12 cellular contexts compared by ENCODE assay signal in genomic region chr1:6450486-6450885, GRCh38. TPM values are rescaled to one million over a fixed set of nuclear protein-coding genes. Genes with fewer than 3 reads are reported as not detected.
DNase-seq lines count a peak whose midpoint lies in the region; ATAC-seq, FAIRE-seq and TF ChIP-seq lines count a peak whose summit lies in the region.
"Not testable (repeated sequence)": the region's sequence is repeated elsewhere in the genome, so short reads cannot be mapped to it uniquely, and the experiment has no call there.
"Had no signal": no experiment of that assay in that cellular context is flagged by ENCODE, and none has a peak within 500 bp of the region (broad histone marks: within the 10 kb centered on the region; RNA-seq: fewer than 3 reads in every experiment).

No MANE protein-coding gene starts in this region.

- CTCF ChIA-PET in HepG2 (lab: Yijun Ruan, JAX; ENCODE audit: low intra/inter-chr PET ratio, low total read pairs), result not testable (repeated sequence)

- H3K27me3 ChIP-seq in colonic mucosa (peaks cover 25% of the 10 kb centered on the region), transverse colon (peaks cover 90% of the 10 kb centered on the region)
- not testable (repeated sequence) for H3K27me3 ChIP-seq in HepG2 (ENCODE audit: control insufficient read depth in 1 of 2, insufficient read depth in 2 of 2, low read length in 2 of 2); mucosa of rectum (ENCODE audit: control insufficient read depth in 2 of 2, insufficient read depth in 2 of 2, low read length in 2 of 2)

- TF ChIP-seq CTCF in colonic mucosa (IDR thresholded peaks at IDR 0.05); HepG2 (CRISPR knock-in tag; IDR thresholded peaks at IDR 0.05); nephron progenitor cell (IDR thresholded peaks at IDR 0.05); progenitor cell of endocrine pancreas (IDR thresholded peaks at IDR 0.05; ENCODE audit: unreplicated experiment): not testable (repeated sequence)
- TF ChIP-seq CTCF in transverse colon (IDR thresholded peaks at IDR 0.05), result peak in 2 of 5 experiments; percentile 21 to 35

- H3K4me2 ChIP-seq in HepG2 (ENCODE audit: low read depth, low read length), result peak overlapping the region; percentile 99

- H3K4me1 Mint-ChIP-seq in nephron progenitor cell, result peaks cover 38% of the 10 kb centered on the region
- peaks cover 19% of the 10 kb centered on the region for H3K4me1 Mint-ChIP-seq in progenitor cell of endocrine pancreas (ENCODE audit: low read depth)

- not testable (repeated sequence) for H3K9ac ChIP-seq in colonic mucosa (ENCODE audit: low read depth in 2 of 2, low read length in 2 of 2)
- H3K9ac ChIP-seq in HepG2 (ENCODE audit: insufficient read depth, low read depth, low read length) (peak overlapping the region; percentile 85), mucosa of rectum (ENCODE audit: low read depth in 1 of 2, low read length in 2 of 2) (peak overlapping the region in 1 of 2 donors; percentile 30)

- peak overlapping the region; percentile 64 for H3K4me3 Mint-ChIP-seq in nephron progenitor cell
- peak overlapping the region; percentile 54 for H3K4me3 Mint-ChIP-seq in progenitor cell of endocrine pancreas (ENCODE audit: low read depth)

- H3K4me3 ChIP-seq in colonic mucosa, transverse colon: not testable (repeated sequence)
- peak overlapping the region; percentile 63 to 78 (median 77) for H3K4me3 ChIP-seq in HepG2 (replicated peaks in 1 of 3; ENCODE audit: insufficient read depth in 1 of 3, low read depth in 2 of 3, low read length in 3 of 3)
- H3K4me3 ChIP-seq in mucosa of rectum (ENCODE audit: low read length in 2 of 2), result peak overlapping the region; percentile 17 to 44

- H3K27ac Mint-ChIP-seq in nephron progenitor cell, progenitor cell of endocrine pancreas: not testable (repeated sequence)

- POLR2A ChIA-PET in HepG2 (lab: Yijun Ruan, JAX), result interaction anchor here (0.7 to 2.5 kb wide), 10 partner anchors 9 to 154 kb away, joined by 3 to 10 read pairs (median 4); no protein-coding TSS in a partner anchor

- intact Hi-C loops in colonic mucosa (cut with DNase I); HepG2 (cut with micrococcal nuclease; ENCODE audit: unreplicated experiment); transverse colon (cut with DNase I; ENCODE audit: low total_unique reads): not testable (repeated sequence)

- in situ Hi-C loops in HepG2 (cut with HindIII; ENCODE audit: extremely low pct_ligation_motif_present, low pct_unique_long_range_greater_than_20kb); transverse colon (cut with MboI; ENCODE audit: low pct_ligation_motif_present in 1 of 4, low pct_unique_long_range_greater_than_20kb in 1 of 4, low sequenced_read_pairs in 3 of 4): not testable (repeated sequence)

- H4K20me1 ChIP-seq in HepG2 (ENCODE audit: insufficient read depth, low read length), result not testable (repeated sequence)

- TF ChIP-seq POLR2A in HepG2 (IDR thresholded peaks at IDR 0.05; ENCODE audit: insufficient read depth in 1 of 2, low read depth in 2 of 2, low read length in 2 of 2); transverse colon (IDR thresholded peaks at IDR 0.05): not testable (repeated sequence)

- not testable (repeated sequence) for FAIRE-seq in HepG2 (lab: Jason Lieb, UNC)

- not testable (repeated sequence) for H3K9me3 Mint-ChIP-seq in nephron progenitor cell; progenitor cell of endocrine pancreas (ENCODE audit: low read depth)

- H2AFZ ChIP-seq in HepG2 (ENCODE audit: low read length), result not testable (repeated sequence)

- DNase-seq in NCI-H526 (lab: John Stamatoyannopoulos, UW), result peak; percentile 88 to 93
- DNase-seq in colonic mucosa; nephron progenitor cell; progenitor cell of endocrine pancreas (ENCODE audit: low spot score, unreplicated experiment); transverse colon: not testable (repeated sequence)
- peak; percentile 20 for DNase-seq in HepG2 (ENCODE audit: low spot score)

- not testable (repeated sequence) for H3K9me3 ChIP-seq in colonic mucosa; HepG2 (ENCODE audit: low read length); mucosa of rectum (ENCODE audit: control insufficient read depth in 2 of 2, low read length in 2 of 2); transverse colon

- not testable (repeated sequence) for H3K36me3 Mint-ChIP-seq in nephron progenitor cell (ENCODE audit: low read depth); progenitor cell of endocrine pancreas (ENCODE audit: insufficient read depth)

- TF ChIP-seq RAD21 in HepG2 (CRISPR knock-in tag; IDR thresholded peaks at IDR 0.05), result not testable (repeated sequence)

- BruUV-seq in HepG2 (replicated peaks; lab: Mats Ljungman, UMichigan), result not testable (repeated sequence)

- not testable (repeated sequence) for TF ChIP-seq EP300 in HepG2 (IDR thresholded peaks at IDR 0.05; ENCODE audit: low read depth in 2 of 2, low read length in 2 of 2); HepG2 (CRISPR knock-in tag; IDR thresholded peaks at IDR 0.05; ENCODE audit: borderline replicate concordance); transverse colon (IDR thresholded peaks at IDR 0.05; ENCODE audit: low read depth)

- not testable (repeated sequence) for H3K4me1 ChIP-seq in colonic mucosa
- H3K4me1 ChIP-seq in HepG2 (ENCODE audit: insufficient read depth, low read length) (peaks cover 39% of the 10 kb centered on the region), mucosa of rectum (ENCODE audit: control insufficient read depth in 2 of 2, insufficient read depth in 2 of 2, low read length in 2 of 2) (peaks cover 14 to 36% of the 10 kb centered on the region in 2 donors), transverse colon (peaks cover 10 to 57% (median 43%) of the 10 kb centered on the region in 4 donors)

- peak overlapping the region; percentile 70 for H3K27ac ChIP-seq in colonic mucosa
- H3K27ac ChIP-seq in HepG2 (ENCODE audit: extremely low read length, insufficient read depth, low read length), result peak overlapping the region; percentile 91
- H3K27ac ChIP-seq in mucosa of rectum (ENCODE audit: low read depth in 2 of 2, low read length in 2 of 2), result peak overlapping the region; percentile 57 to 80
- H3K27ac ChIP-seq in transverse colon, result peak overlapping the region; percentile 75 to 84 (median 79)

- peaks cover 27% of the 10 kb centered on the region for H3K79me2 ChIP-seq in HepG2 (ENCODE audit: insufficient read depth, low read length)

- H3K36me3 ChIP-seq in colonic mucosa; HepG2 (replicated peaks in 1 of 2; ENCODE audit: control insufficient read depth in 1 of 2, insufficient read depth in 2 of 2, low read length in 2 of 2); mucosa of rectum (ENCODE audit: control insufficient read depth in 2 of 2, insufficient read depth in 2 of 2, low read length in 2 of 2); transverse colon: not testable (repeated sequence)

- not testable (repeated sequence) for ATAC-seq in HepG2

- WGBS in HepG2 (ENCODE audit: low lambda C conversion rate), result 15% methylated on average over 10 of the region's 10 CpGs
- 25 to 31% methylated on average over 4 to 10 of the region's 10 CpGs for WGBS in transverse colon (ENCODE audit: low coverage in 1 of 2), 2 donors

- H3K27me3 Mint-ChIP-seq in nephron progenitor cell (ENCODE audit: low read depth, poor library complexity) (peaks cover 40% of the 10 kb centered on the region), progenitor cell of endocrine pancreas (peaks cover 10% of the 10 kb centered on the region)

RNA-seq across cellular contexts. Expression of gene TNFRSF25, which starts 15.5 kb away (rescaled TPM):
- 10 to 100 TPM; 33.1 to 87.1 TPM for total RNA-seq in colonic mucosa
- total RNA-seq in HepG2 (2016; rRNA removed; fragmentation: Illumina TruSeq; extraction: Trizol), result 0.55 and 1.5 TPM in 2 replicates
- 0.40 and 0.44 TPM in 2 replicates for total RNA-seq in HepG2 (2016; cell fraction: cytosol; rRNA removed; fragmentation: Illumina TruSeq; extraction: Trizol; ENCODE audit: low read depth)
- 0.13 and 0.97 TPM in 2 replicates for total RNA-seq in HepG2 (2016; cell fraction: insoluble cytoplasmic fraction; rRNA removed; fragmentation: Illumina TruSeq; extraction: Trizol)
- 0.34 and 0.37 TPM in 2 replicates for total RNA-seq in HepG2 (2016; cell fraction: membrane; rRNA removed; fragmentation: Illumina TruSeq; extraction: Trizol)
- 1.5 and 1.6 TPM in 2 replicates for total RNA-seq in HepG2 (2016; cell fraction: nucleus; rRNA removed; fragmentation: Illumina TruSeq; extraction: Trizol)
- 1.4 and 1.6 TPM in 2 replicates for polyA plus RNA-seq in HepG2 (2011; rRNA removed)
- 0.47 and 0.64 TPM in 2 replicates for polyA plus RNA-seq in HepG2 (2011; cell fraction: cytosol; rRNA removed)
- polyA plus RNA-seq in HepG2 (2011; cell fraction: nucleus; rRNA removed), result 18.5 and 21.8 TPM in 2 replicates
- 3.9 and 4.6 TPM in 2 replicates for polyA plus RNA-seq in HepG2 (2012)
- polyA plus RNA-seq in HepG2 (2016; cell fraction: cytosol; fragmentation: Illumina TruSeq; extraction: Trizol; ENCODE audit: low read depth), result 0.43 TPM in 1 of 2 replicates, not detected in the other
- 0.17 and 0.44 TPM in 2 replicates for polyA plus RNA-seq in HepG2 (2016; cell fraction: insoluble cytoplasmic fraction; fragmentation: Illumina TruSeq; extraction: Trizol; ENCODE audit: low read depth)
- 0.17 TPM in 1 of 2 replicates, not detected in the other for polyA plus RNA-seq in HepG2 (2016; cell fraction: membrane; fragmentation: Illumina TruSeq; extraction: Trizol; ENCODE audit: low read depth)
- 5.2 and 7.0 TPM in 2 replicates for polyA plus RNA-seq in HepG2 (2016; cell fraction: nucleus; fragmentation: Illumina TruSeq; extraction: Trizol; ENCODE audit: insufficient read depth, low read depth)
- 0.68 and 1.8 TPM in 2 replicates for polyA minus RNA-seq in HepG2 (2011; rRNA and poly(A)+ RNA removed; ENCODE audit: low replicate concordance)
- not detected in 2 replicates for polyA minus RNA-seq in HepG2 (2011; cell fraction: cytosol; rRNA and poly(A)+ RNA removed)
- polyA minus RNA-seq in HepG2 (2011; cell fraction: nucleus; rRNA and poly(A)+ RNA removed), result 1.3 and 1.9 TPM in 2 replicates
- total RNA-seq in progenitor cell of endocrine pancreas, result 68.3 and 68.9 TPM in 2 replicates
- total RNA-seq in transverse colon, result 10 to 100 TPM; 38.9 to 55.3 (median 45.0) TPM

RNA-seq across cellular contexts. Expression of gene ESPN, which starts 25.9 kb away (rescaled TPM):
- total RNA-seq in colonic mucosa (10 to 100 TPM; 74.3 to 98.0 TPM), HepG2 (2016; rRNA removed; fragmentation: Illumina TruSeq; extraction: Trizol) (38.5 and 48.6 TPM in 2 replicates), progenitor cell of endocrine pancreas (49.5 and 54.0 TPM in 2 replicates), transverse colon (100 to 1,000 TPM in 3 of 4 donors, 10 to 100 TPM in 1; 40.2 to 368 (median 157) TPM)
- total RNA-seq in HepG2 (2016; cell fraction: cytosol; rRNA removed; fragmentation: Illumina TruSeq; extraction: Trizol; ENCODE audit: low read depth), result 15.9 and 20.3 TPM in 2 replicates
- total RNA-seq in HepG2 (2016; cell fraction: insoluble cytoplasmic fraction; rRNA removed; fragmentation: Illumina TruSeq; extraction: Trizol), result 39.4 and 50.9 TPM in 2 replicates
- total RNA-seq in HepG2 (2016; cell fraction: membrane; rRNA removed; fragmentation: Illumina TruSeq; extraction: Trizol), result 30.5 and 39.8 TPM in 2 replicates
- total RNA-seq in HepG2 (2016; cell fraction: nucleus; rRNA removed; fragmentation: Illumina TruSeq; extraction: Trizol), result 25.3 and 27.5 TPM in 2 replicates
- polyA plus RNA-seq in HepG2 (2011; rRNA removed), result 54.2 and 70.4 TPM in 2 replicates
- polyA plus RNA-seq in HepG2 (2011; cell fraction: cytosol; rRNA removed), result 65.1 and 100 TPM in 2 replicates
- polyA plus RNA-seq in HepG2 (2011; cell fraction: nucleus; rRNA removed), result 169 and 184 TPM in 2 replicates
- 112 and 113 TPM in 2 replicates for polyA plus RNA-seq in HepG2 (2012)
- 30.4 and 34.2 TPM in 2 replicates for polyA plus RNA-seq in HepG2 (2016; cell fraction: cytosol; fragmentation: Illumina TruSeq; extraction: Trizol; ENCODE audit: low read depth)
- polyA plus RNA-seq in HepG2 (2016; cell fraction: insoluble cytoplasmic fraction; fragmentation: Illumina TruSeq; extraction: Trizol; ENCODE audit: low read depth), result 72.8 and 91.0 TPM in 2 replicates
- 46.8 and 50.8 TPM in 2 replicates for polyA plus RNA-seq in HepG2 (2016; cell fraction: membrane; fragmentation: Illumina TruSeq; extraction: Trizol; ENCODE audit: low read depth)
- 64.4 and 66.2 TPM in 2 replicates for polyA plus RNA-seq in HepG2 (2016; cell fraction: nucleus; fragmentation: Illumina TruSeq; extraction: Trizol; ENCODE audit: insufficient read depth, low read depth)
- 1.7 and 92.7 TPM in 2 replicates for polyA minus RNA-seq in HepG2 (2011; rRNA and poly(A)+ RNA removed; ENCODE audit: low replicate concordance)
- 102 and 107 TPM in 2 replicates for polyA minus RNA-seq in HepG2 (2011; cell fraction: cytosol; rRNA and poly(A)+ RNA removed)
- 35.1 and 39.9 TPM in 2 replicates for polyA minus RNA-seq in HepG2 (2011; cell fraction: nucleus; rRNA and poly(A)+ RNA removed)
- total RNA-seq: A172, A673, GM23248 had no signal
- polyA plus RNA-seq: BJ, GM23248 had no signal

RNA-seq across cellular contexts. Expression of gene HES2, which starts 30.8 kb away (rescaled TPM):
- total RNA-seq in colonic mucosa (10 to 100 TPM; 14.2 to 24.0 TPM), HepG2 (2016; rRNA removed; fragmentation: Illumina TruSeq; extraction: Trizol) (0.10 and 0.11 TPM in 2 replicates), progenitor cell of endocrine pancreas (0.07 and 0.12 TPM in 2 replicates), transverse colon (10 to 100 TPM; 10.5 to 38.8 (median 25.4) TPM)
- total RNA-seq in HepG2 (2016; cell fraction: cytosol; rRNA removed; fragmentation: Illumina TruSeq; extraction: Trizol; ENCODE audit: low read depth), result 0.30 TPM in 1 of 2 replicates, not detected in the other
- total RNA-seq in HepG2 (2016; cell fraction: insoluble cytoplasmic fraction; rRNA removed; fragmentation: Illumina TruSeq; extraction: Trizol), result 0.11 and 0.13 TPM in 2 replicates
- 0.07 and 0.28 TPM in 2 replicates for total RNA-seq in HepG2 (2016; cell fraction: membrane; rRNA removed; fragmentation: Illumina TruSeq; extraction: Trizol)
- 0.12 TPM in 1 of 2 replicates, not detected in the other for total RNA-seq in HepG2 (2016; cell fraction: nucleus; rRNA removed; fragmentation: Illumina TruSeq; extraction: Trizol)
- polyA plus RNA-seq in HepG2 (2011; rRNA removed), result 0.13 and 0.17 TPM in 2 replicates
- 0.09 and 0.15 TPM in 2 replicates for polyA plus RNA-seq in HepG2 (2011; cell fraction: cytosol; rRNA removed)
- 0.06 and 0.10 TPM in 2 replicates for polyA plus RNA-seq in HepG2 (2011; cell fraction: nucleus; rRNA removed)
- not detected in 2 replicates for polyA plus RNA-seq in HepG2 (2012)
- polyA plus RNA-seq in HepG2 (2016; cell fraction: cytosol; fragmentation: Illumina TruSeq; extraction: Trizol; ENCODE audit: low read depth), result not detected in 2 replicates
- 0.05 TPM in 1 of 2 replicates, not detected in the other for polyA plus RNA-seq in HepG2 (2016; cell fraction: insoluble cytoplasmic fraction; fragmentation: Illumina TruSeq; extraction: Trizol; ENCODE audit: low read depth)
- 0.03 TPM in 1 of 2 replicates, not detected in the other for polyA plus RNA-seq in HepG2 (2016; cell fraction: membrane; fragmentation: Illumina TruSeq; extraction: Trizol; ENCODE audit: low read depth)
- 0.11 and 0.14 TPM in 2 replicates for polyA plus RNA-seq in HepG2 (2016; cell fraction: nucleus; fragmentation: Illumina TruSeq; extraction: Trizol; ENCODE audit: insufficient read depth, low read depth)
- polyA minus RNA-seq in HepG2 (2011; rRNA and poly(A)+ RNA removed; ENCODE audit: low replicate concordance), result 0.02 and 1.8 TPM in 2 replicates
- not detected in 2 replicates for polyA minus RNA-seq in HepG2 (2011; cell fraction: cytosol; rRNA and poly(A)+ RNA removed)
- polyA minus RNA-seq in HepG2 (2011; cell fraction: nucleus; rRNA and poly(A)+ RNA removed), result 0.25 TPM in 1 of 2 replicates, not detected in the other
- total RNA-seq: A673; CD4-positive, alpha-beta memory T cell; GM23248 had no signal
- polyA plus RNA-seq: BJ; CD4-positive, alpha-beta memory T cell; GM23248 had no signal

RNA-seq across cellular contexts. Expression of gene PLEKHG5, which starts 41.0 kb away (rescaled TPM):
- total RNA-seq in colonic mucosa, result 10 to 100 TPM; 13.9 to 19.6 TPM
- total RNA-seq in HepG2 (2016; rRNA removed; fragmentation: Illumina TruSeq; extraction: Trizol), result 1.9 and 3.5 TPM in 2 replicates
- 0.51 and 0.62 TPM in 2 replicates for total RNA-seq in HepG2 (2016; cell fraction: cytosol; rRNA removed; fragmentation: Illumina TruSeq; extraction: Trizol; ENCODE audit: low read depth)
- total RNA-seq in HepG2 (2016; cell fraction: insoluble cytoplasmic fraction; rRNA removed; fragmentation: Illumina TruSeq; extraction: Trizol), result 1.4 and 3.4 TPM in 2 replicates
- total RNA-seq in HepG2 (2016; cell fraction: membrane; rRNA removed; fragmentation: Illumina TruSeq; extraction: Trizol), result 0.99 and 1.2 TPM in 2 replicates
- 3.3 and 4.4 TPM in 2 replicates for total RNA-seq in HepG2 (2016; cell fraction: nucleus; rRNA removed; fragmentation: Illumina TruSeq; extraction: Trizol)
- polyA plus RNA-seq in HepG2 (2011; rRNA removed), result 1.9 and 2.6 TPM in 2 replicates
- polyA plus RNA-seq in HepG2 (2011; cell fraction: cytosol; rRNA removed), result 1.1 and 1.7 TPM in 2 replicates
- 17.2 and 22.8 TPM in 2 replicates for polyA plus RNA-seq in HepG2 (2011; cell fraction: nucleus; rRNA removed)
- 1.4 and 1.5 TPM in 2 replicates for polyA plus RNA-seq in HepG2 (2012)
- polyA plus RNA-seq in HepG2 (2016; cell fraction: cytosol; fragmentation: Illumina TruSeq; extraction: Trizol; ENCODE audit: low read depth), result 0.23 and 0.25 TPM in 2 replicates
- polyA plus RNA-seq in HepG2 (2016; cell fraction: insoluble cytoplasmic fraction; fragmentation: Illumina TruSeq; extraction: Trizol; ENCODE audit: low read depth), result 1.9 and 2.0 TPM in 2 replicates
- 0.45 and 0.71 TPM in 2 replicates for polyA plus RNA-seq in HepG2 (2016; cell fraction: membrane; fragmentation: Illumina TruSeq; extraction: Trizol; ENCODE audit: low read depth)
- polyA plus RNA-seq in HepG2 (2016; cell fraction: nucleus; fragmentation: Illumina TruSeq; extraction: Trizol; ENCODE audit: insufficient read depth, low read depth), result 9.3 and 11.3 TPM in 2 replicates
- 1.9 and 3.8 TPM in 2 replicates for polyA minus RNA-seq in HepG2 (2011; rRNA and poly(A)+ RNA removed; ENCODE audit: low replicate concordance)
- polyA minus RNA-seq in HepG2 (2011; cell fraction: cytosol; rRNA and poly(A)+ RNA removed), result 1.4 TPM in 2 replicates
- polyA minus RNA-seq in HepG2 (2011; cell fraction: nucleus; rRNA and poly(A)+ RNA removed), result 2.6 and 3.0 TPM in 2 replicates
- 72.3 and 77.0 TPM in 2 replicates for total RNA-seq in progenitor cell of endocrine pancreas
- 10 to 100 TPM; 17.9 to 42.7 (median 37.1) TPM for total RNA-seq in transverse colon

RNA-seq across cellular contexts. Expression of gene ACOT7, which starts 56.9 kb away (rescaled TPM):
- total RNA-seq in colonic mucosa (100 to 1,000 TPM in 1 of 2 donors, 10 to 100 TPM in 1; 48.7 to 125 TPM), HepG2 (2016; rRNA removed; fragmentation: Illumina TruSeq; extraction: Trizol) (33.0 and 43.2 TPM in 2 replicates), progenitor cell of endocrine pancreas (30.2 and 30.3 TPM in 2 replicates), transverse colon (10 to 100 TPM in 3 of 4 donors, 1 to 10 TPM in 1; 5.6 to 55.0 (median 31.0) TPM)
- total RNA-seq in HepG2 (2016; cell fraction: cytosol; rRNA removed; fragmentation: Illumina TruSeq; extraction: Trizol; ENCODE audit: low read depth), result 11.5 and 12.1 TPM in 2 replicates
- total RNA-seq in HepG2 (2016; cell fraction: insoluble cytoplasmic fraction; rRNA removed; fragmentation: Illumina TruSeq; extraction: Trizol), result 34.5 and 39.6 TPM in 2 replicates
- total RNA-seq in HepG2 (2016; cell fraction: membrane; rRNA removed; fragmentation: Illumina TruSeq; extraction: Trizol), result 19.5 and 22.7 TPM in 2 replicates
- total RNA-seq in HepG2 (2016; cell fraction: nucleus; rRNA removed; fragmentation: Illumina TruSeq; extraction: Trizol), result 16.0 and 18.3 TPM in 2 replicates
- polyA plus RNA-seq in HepG2 (2011; rRNA removed), result 47.6 and 55.8 TPM in 2 replicates
- 41.0 and 59.2 TPM in 2 replicates for polyA plus RNA-seq in HepG2 (2011; cell fraction: cytosol; rRNA removed)
- 29.4 and 30.1 TPM in 2 replicates for polyA plus RNA-seq in HepG2 (2011; cell fraction: nucleus; rRNA removed)
- polyA plus RNA-seq in HepG2 (2012), result 30.1 and 36.4 TPM in 2 replicates
- polyA plus RNA-seq in HepG2 (2016; cell fraction: cytosol; fragmentation: Illumina TruSeq; extraction: Trizol; ENCODE audit: low read depth), result 25.5 and 27.1 TPM in 2 replicates
- polyA plus RNA-seq in HepG2 (2016; cell fraction: insoluble cytoplasmic fraction; fragmentation: Illumina TruSeq; extraction: Trizol; ENCODE audit: low read depth), result 80.5 and 96.2 TPM in 2 replicates
- polyA plus RNA-seq in HepG2 (2016; cell fraction: membrane; fragmentation: Illumina TruSeq; extraction: Trizol; ENCODE audit: low read depth), result 36.8 and 37.9 TPM in 2 replicates
- 47.6 and 48.4 TPM in 2 replicates for polyA plus RNA-seq in HepG2 (2016; cell fraction: nucleus; fragmentation: Illumina TruSeq; extraction: Trizol; ENCODE audit: insufficient read depth, low read depth)
- polyA minus RNA-seq in HepG2 (2011; rRNA and poly(A)+ RNA removed; ENCODE audit: low replicate concordance), result 55.4 and 66.9 TPM in 2 replicates
- 14.3 and 18.7 TPM in 2 replicates for polyA minus RNA-seq in HepG2 (2011; cell fraction: cytosol; rRNA and poly(A)+ RNA removed)
- polyA minus RNA-seq in HepG2 (2011; cell fraction: nucleus; rRNA and poly(A)+ RNA removed), result 8.0 and 8.6 TPM in 2 replicates

Comparison
In these comparisons a context has a peak if more than half of its experiments do, and no peak if none do; other contexts are left out.
1. RNA of gene TNFRSF25, which starts 15.5 kb away (total RNA-seq): 33.1 to 87.1 TPM in colonic mucosa, 68.3 to 68.9 TPM in progenitor cell of endocrine pancreas and 38.9 to 55.3 TPM in transverse colon; 0.13 to 1.6 TPM in HepG2; every median in the first group is over 10 times any median in the second.
2. RNA of gene HES2, which starts 30.8 kb away (total RNA-seq): 10.5 to 38.8 TPM in transverse colon and 14.2 to 24.0 TPM in colonic mucosa; 0.07 to 0.12 TPM in progenitor cell of endocrine pancreas and 0.07 to 0.30 TPM in HepG2; every median in the first group is over 4 times any median in the second.
3. Peak in every context shown above with its lines, with median percentiles within 50 percentile points of each other: H3K27ac ChIP-seq.